15 cellular contexts compared by ENCODE assay signal in genomic region chr18:13338318-13338717, GRCh38.
DNase-seq lines count a peak whose midpoint lies in the region; ATAC-seq and TF ChIP-seq lines count a peak whose summit lies in the region.
"Had no signal": no experiment of that assay in that cellular context is flagged by ENCODE, and none has a peak within 500 bp of the region (broad histone marks: within the 10 kb centered on the region; RNA-seq: fewer than 3 reads in every experiment).

No MANE protein-coding gene starts in this region.

- no peak for TF ChIP-seq CTCF in liver (IDR thresholded peaks at IDR 0.05; ENCODE audit: low read depth, low read length, missing input control)

- WGBS in liver = 18% methylated on average over 2 of the region's 2 CpGs

- DNase-seq in HuH-7.5 (ENCODE audit: low spot score) = peak; percentile 70
- DNase-seq in cerebellar cortex (ENCODE audit: low spot score) = peak; percentile 22
- DNase-seq in NCI-H2107 (lab: John Stamatoyannopoulos, UW) = no peak
- DNase-seq in activated naive CD4-positive, alpha-beta T cell treated with Interleukin-2 at 50 U/mL for 16 hours = no peak
- DNase-seq in germinal center (ENCODE audit: low spot score) = no peak
- DNase-seq: Caco-2; CD8-positive, alpha-beta memory T cell; DND-41; GF-D8; HCEC 1CT; HFFc6; IMR-90; KBM-7 had no signal

- peak overlapping the region; percentile 67 to 86 for H3K27ac ChIP-seq in liver (ENCODE audit: low read depth in 1 of 2, low read length in 2 of 2)

- H3K4me1 ChIP-seq in liver (ENCODE audit: control insufficient read depth in 4 of 4, insufficient read depth in 4 of 4, low read length in 3 of 4) = peaks cover 3 to 26% (median 13%) of the 10 kb centered on the region in 4 donors
- H3K4me1 ChIP-seq: Caco-2 had no signal

- peaks cover 0 to 2% (median 0%) of the 10 kb centered on the region in 4 donors for H3K9me3 ChIP-seq in liver (ENCODE audit: control insufficient read depth in 4 of 4, low read length in 3 of 4)

- H3K36me3 ChIP-seq in liver (ENCODE audit: control insufficient read depth in 4 of 4, insufficient read depth in 3 of 4, low read depth in 1 of 4, low read length in 3 of 4) = no peaks in the 10 kb centered on the region

- H3K4me3 ChIP-seq in liver (ENCODE audit: low read depth in 1 of 3, low read length in 3 of 3) = peak overlapping the region; percentile 2 to 48 (median 43)

- no peak for ATAC-seq in GM19397 (IDR thresholded peaks at IDR 0.05; ENCODE audit: unreplicated experiment)

- TF ChIP-seq RAD21 in liver (IDR thresholded peaks at IDR 0.05) = peak; percentile 62 to 65

- no peaks in the 10 kb centered on the region for H3K27me3 ChIP-seq in liver (ENCODE audit: control insufficient read depth in 4 of 4, insufficient read depth in 4 of 4, low read length in 3 of 4)

- peak overlapping the region; percentile 74 to 92 for H3K9ac ChIP-seq in liver (ENCODE audit: low read depth in 1 of 2, low read length in 2 of 2)

TF ChIP-seq in liver, 16 proteins besides CTCF, POLR2A, EP300 and RAD21:
- peak; percentile 59 for TF ChIP-seq ZBTB33 (IDR thresholded peaks at IDR 0.05)
- TF ChIP-seq FOXA2 (IDR thresholded peaks at IDR 0.05) = peak; percentile 82
- peak; percentile 66 to 85 for TF ChIP-seq RXRA (IDR thresholded peaks at IDR 0.05)
- TF ChIP-seq FOXA1 (IDR thresholded peaks at IDR 0.05) = peak; percentile 71
- TF ChIP-seq EGR1 (IDR thresholded peaks at IDR 0.05; ENCODE audit: low read depth in 2 of 2) = peak in 1 of 2 donors; percentile 8
- peak; percentile 48 for TF ChIP-seq YY1 (IDR thresholded peaks at IDR 0.05)
- TF ChIP-seq REST (IDR thresholded peaks at IDR 0.05) = peak; percentile 64
- no peak for TF ChIP-seq NR2F2 (IDR thresholded peaks at IDR 0.05)
- peak; percentile 83 for TF ChIP-seq TAF1 (conservative IDR thresholded peaks at IDR 0.05)
- TF ChIP-seq ATF3 (IDR thresholded peaks at IDR 0.05) = peak; percentile 6
- peak; percentile 49 for TF ChIP-seq HNF4G (IDR thresholded peaks at IDR 0.05)
- peak; percentile 91 for TF ChIP-seq SP1 (IDR thresholded peaks at IDR 0.05)
- TF ChIP-seq MAX (IDR thresholded peaks at IDR 0.05) = peak; percentile 42
- no peak for TF ChIP-seq GABPA (IDR thresholded peaks at IDR 0.05 in 1 of 2, conservative IDR thresholded peaks at IDR 0.05 in 1 of 2)
- TF ChIP-seq JUND (IDR thresholded peaks at IDR 0.05) = peak in 1 of 2 donors; percentile 74
- peak; percentile 87 to 92 for TF ChIP-seq HNF4A (conservative IDR thresholded peaks at IDR 0.05)

Comparison
In these comparisons a context has a peak if more than half of its experiments do, and no peak if none do; other contexts are left out.
1. DNase-seq: peak in HuH-7.5 (single experiment) and cerebellar cortex (single experiment); none in NCI-H2107 (single experiment), activated naive CD4-positive, alpha-beta T cell treated with Interleukin-2 at 50 U/mL for 16 hours (single experiment) and germinal center (single experiment).